Comparison of ENCODE assay signal across 1 cellular context in the genomic region with DNA sequence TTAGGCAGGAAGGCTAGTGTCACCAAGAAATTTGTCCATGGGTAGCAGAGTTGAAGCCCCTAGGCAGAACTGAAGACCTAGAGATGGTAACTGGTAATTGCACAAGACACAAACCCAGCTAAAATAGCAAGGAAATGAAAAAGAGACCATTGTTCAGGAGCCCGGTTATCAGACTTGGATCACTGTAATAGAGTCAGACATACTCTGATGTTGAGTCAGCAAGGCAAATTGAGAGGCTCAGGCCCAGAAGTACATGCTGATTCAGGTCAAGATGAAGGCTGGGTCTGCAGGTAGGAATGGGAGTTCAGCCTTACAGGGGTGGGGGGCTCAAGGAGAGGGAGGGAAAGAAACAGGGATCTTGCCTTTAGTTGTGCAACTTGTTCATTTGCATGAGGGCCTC.
TF ChIP-seq lines count a peak whose summit lies in the region.

No MANE protein-coding gene starts in this region.

TF ChIP-seq in IMR-90, 13 proteins besides CTCF, POLR2A, EP300 and RAD21:
- TF ChIP-seq CEBPB (IDR thresholded peaks at IDR 0.05; ENCODE audit: low read depth, low read length): 0 out of 2 replicates have a peak, but pooled peaks have one; percentile 7
- no peak for TF ChIP-seq NFE2L2 (IDR thresholded peaks at IDR 0.05; ENCODE audit: low read depth, low read length)
